ENCODE assay signal across 14 cellular contexts in genomic region chr2:47487498-47487875, GRCh38.
DNase-seq lines count a peak whose midpoint lies in the region; ATAC-seq and TF ChIP-seq lines count a peak whose summit lies in the region.
"Had no signal": no experiment of that assay in that cellular context is flagged by ENCODE, and none has a peak within 500 bp of the region (broad histone marks: within the 10 kb centered on the region; RNA-seq: fewer than 3 reads in every experiment).

No MANE protein-coding gene starts in this region.

- DNase-seq in activated naive CD8-positive, alpha-beta T cell treated with anti-CD3 and anti-CD28 coated beads for 36 hours: no peak
- DNase-seq in natural killer cell treated with Interleukin-12 subunit alpha and Interleukin-12 subunit beta and Interleukin-15 and Interleukin-18, amount 100 ng/mL, for 72 hours (ENCODE audit: low spot score): no peak
- no peak for DNase-seq in mesenteric fat pad (ENCODE audit: low spot score)
- DNase-seq: activated CD4-positive, alpha-beta T cell treated with anti-CD3 and anti-CD28 coated beads for 48 hours; H7; lower lobe of right lung; NCI-H510A had no signal

- H3K9me3 ChIP-seq in gastroesophageal sphincter: no peaks in the 10 kb centered on the region
- H3K9me3 ChIP-seq: lower lobe of right lung had no signal

- H3K9me3 Mint-ChIP-seq in activated naive CD8-positive, alpha-beta T cell treated with anti-CD3 and anti-CD28 coated beads for 36 hours: peaks cover 1% of the 10 kb centered on the region
- H3K9me3 Mint-ChIP-seq in natural killer cell treated with Interleukin-12 subunit alpha and Interleukin-12 subunit beta and Interleukin-15 and Interleukin-18, amount 100 ng/mL, for 72 hours: no peaks in the 10 kb centered on the region
- H3K9me3 Mint-ChIP-seq: activated T-helper 2 cell treated with anti-CD3 and anti-CD28 coated beads, Interferon-gamma antibody, Interleukin-2, Interleukin-4, amounts not matched to agents 10 μg/mL and 5 μg/mL and 100 μg/mL, durations not matched to agents 14 hours and 24 hours and 36 hours; stimulated activated naive CD8-positive, alpha-beta T cell treated with anti-CD3 and anti-CD28 coated beads, Interleukin-15, Interleukin-2, amounts not matched to agents 100 ng/mL and 50 ng/mL, for 24 hours had no signal

- H3K27me3 Mint-ChIP-seq in activated naive CD8-positive, alpha-beta T cell treated with anti-CD3 and anti-CD28 coated beads for 36 hours: no peaks in the 10 kb centered on the region
- H3K27me3 Mint-ChIP-seq in natural killer cell treated with Interleukin-12 subunit alpha and Interleukin-12 subunit beta and Interleukin-15 and Interleukin-18, amount 100 ng/mL, for 72 hours: no peaks in the 10 kb centered on the region
- H3K27me3 Mint-ChIP-seq: stimulated activated naive CD8-positive, alpha-beta T cell treated with anti-CD3 and anti-CD28 coated beads, Interleukin-15, Interleukin-2, amounts not matched to agents 100 ng/mL and 50 ng/mL, for 24 hours had no signal

- no peak overlapping the region for H3K27ac ChIP-seq in gastroesophageal sphincter
- H3K27ac ChIP-seq: lower lobe of right lung had no signal

- peaks cover 29% of the 10 kb centered on the region for H3K36me3 Mint-ChIP-seq in activated naive CD8-positive, alpha-beta T cell treated with anti-CD3 and anti-CD28 coated beads for 36 hours
- no peaks in the 10 kb centered on the region for H3K36me3 Mint-ChIP-seq in natural killer cell treated with Interleukin-12 subunit alpha and Interleukin-12 subunit beta and Interleukin-15 and Interleukin-18, amount 100 ng/mL, for 72 hours

- H3K4me3 Mint-ChIP-seq in activated naive CD8-positive, alpha-beta T cell treated with anti-CD3 and anti-CD28 coated beads for 36 hours: no peak overlapping the region
- peak overlapping the region; percentile 71 for H3K4me3 Mint-ChIP-seq in natural killer cell treated with Interleukin-12 subunit alpha and Interleukin-12 subunit beta and Interleukin-15 and Interleukin-18, amount 100 ng/mL, for 72 hours
- H3K4me3 Mint-ChIP-seq: stimulated activated naive CD8-positive, alpha-beta T cell treated with anti-CD3 and anti-CD28 coated beads, Interleukin-15, Interleukin-2, amounts not matched to agents 100 ng/mL and 50 ng/mL, for 24 hours had no signal

- H3K4me3 ChIP-seq in gastroesophageal sphincter: no peak overlapping the region
- H3K4me3 ChIP-seq: lower lobe of right lung had no signal

- TF ChIP-seq EP300 in gastroesophageal sphincter (IDR thresholded peaks at IDR 0.05): no peak

- no peak for TF ChIP-seq POLR2A in gastroesophageal sphincter (IDR thresholded peaks at IDR 0.05)

- H3K4me1 ChIP-seq in gastroesophageal sphincter: no peaks in the 10 kb centered on the region

- peaks cover 10% of the 10 kb centered on the region for H3K4me1 Mint-ChIP-seq in activated naive CD8-positive, alpha-beta T cell treated with anti-CD3 and anti-CD28 coated beads for 36 hours
- H3K4me1 Mint-ChIP-seq in natural killer cell treated with Interleukin-12 subunit alpha and Interleukin-12 subunit beta and Interleukin-15 and Interleukin-18, amount 100 ng/mL, for 72 hours (ENCODE audit: low read depth in 2 of 2): peaks cover 32 to 35% of the 10 kb centered on the region in 2 donors

- WGBS in gastroesophageal sphincter (ENCODE audit: low coverage in 1 of 2), 2 donors: 86 to 89% methylated on average over 1 of the region's 1 CpG

- peaks cover 0 to 20% of the 10 kb centered on the region in 2 donors for H3K36me3 ChIP-seq in gastroesophageal sphincter

- peak overlapping the region; percentile 89 for H3K27ac Mint-ChIP-seq in activated naive CD8-positive, alpha-beta T cell treated with anti-CD3 and anti-CD28 coated beads for 36 hours
- peak overlapping the region; percentile 65 to 95 for H3K27ac Mint-ChIP-seq in natural killer cell treated with Interleukin-12 subunit alpha and Interleukin-12 subunit beta and Interleukin-15 and Interleukin-18, amount 100 ng/mL, for 72 hours

- no peak for TF ChIP-seq CTCF in gastroesophageal sphincter (IDR thresholded peaks at IDR 0.05)

- H3K27me3 ChIP-seq in gastroesophageal sphincter: no peaks in the 10 kb centered on the region

- ATAC-seq in GM18498 (IDR thresholded peaks at IDR 0.05; ENCODE audit: unreplicated experiment): peak; percentile 23
- ATAC-seq in HG02943 (IDR thresholded peaks at IDR 0.05; ENCODE audit: low read depth, unreplicated experiment): peak; percentile 29
- ATAC-seq in natural killer cell treated with Interleukin-12 subunit alpha and Interleukin-12 subunit beta and Interleukin-15 and Interleukin-18, amount 100 ng/mL, for 72 hours: peak in 1 of 2 donors; percentile 8
- no peak for ATAC-seq in HG03342 (IDR thresholded peaks at IDR 0.05; ENCODE audit: unreplicated experiment)
- no peak for ATAC-seq in gastroesophageal sphincter
- ATAC-seq: sciatic nerve had no signal

Comparison
In these comparisons a context has a peak if more than half of its experiments do, and no peak if none do; other contexts are left out.
1. ATAC-seq: peak in GM18498 (single experiment) and HG02943 (single experiment); none in HG03342 (single experiment) and gastroesophageal sphincter (single experiment).